In the genomic region with DNA sequence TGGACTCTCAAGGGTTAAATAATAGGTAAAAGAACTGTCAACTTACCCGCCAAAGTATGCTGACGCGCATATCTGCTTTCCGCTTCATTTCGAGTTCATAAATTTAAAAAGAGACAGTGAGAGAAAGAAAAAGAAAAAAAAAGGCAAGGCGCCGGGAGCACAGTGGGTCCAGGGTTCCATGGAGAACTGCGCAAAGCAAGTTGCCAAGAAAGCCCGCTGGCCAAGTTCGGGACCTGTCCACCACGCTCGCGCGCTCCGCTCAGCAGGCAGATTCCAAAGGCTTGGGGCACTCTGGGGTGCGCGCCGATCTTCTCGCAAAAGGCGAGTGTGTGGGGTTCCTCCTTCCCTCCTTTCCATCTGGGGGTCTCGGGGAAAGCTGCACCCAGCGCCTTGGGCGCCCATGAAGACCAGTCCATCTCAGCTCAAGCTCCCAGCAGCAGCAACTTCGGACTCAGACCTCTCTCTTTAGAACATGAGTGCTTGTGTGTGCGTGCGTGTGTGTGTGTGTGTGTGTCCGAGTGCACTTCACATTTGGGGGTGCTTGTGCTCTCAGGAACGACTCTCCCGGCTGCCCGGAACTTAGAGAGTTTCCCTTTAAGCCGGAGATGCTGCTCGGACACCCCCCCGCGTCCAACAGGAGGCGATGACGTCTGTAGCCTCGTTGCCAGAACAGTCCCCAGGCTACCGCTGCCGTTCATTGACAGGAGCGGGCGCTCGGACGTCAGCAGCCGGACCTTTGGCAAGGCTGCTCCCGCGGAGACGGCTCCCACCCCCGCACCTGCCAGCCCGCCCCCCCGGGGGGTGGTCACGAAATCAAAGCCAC, we compare ENCODE assay signal across 9 cellular contexts.
DNase-seq lines count a peak whose midpoint lies in the region; ATAC-seq, FAIRE-seq and TF ChIP-seq lines count a peak whose summit lies in the region.
"Had no signal": no experiment of that assay in that cellular context is flagged by ENCODE, and none has a peak within 500 bp of the region (broad histone marks: within the 10 kb centered on the region; RNA-seq: fewer than 3 reads in every experiment).

No MANE protein-coding gene starts in this region.

- H3K9me3 ChIP-seq in pancreas = no peaks in the 10 kb centered on the region

- no peaks in the 10 kb centered on the region for H3K36me3 ChIP-seq in pancreas

- H3K4me1 ChIP-seq in pancreas = peaks cover 0 to 3% (median 0%) of the 10 kb centered on the region in 3 donors

- no peak for TF ChIP-seq CTCF in pancreas (IDR thresholded peaks at IDR 0.05)

- DNase-seq in DMS53 treated with DMSO at 0.1 percent for 48 hours (lab: John Stamatoyannopoulos, UW; ENCODE audit: unreplicated experiment) = peak; percentile 17
- DNase-seq in SHP77 (lab: John Stamatoyannopoulos, UW) = peak; percentile 99
- peak; percentile 55 for DNase-seq in glomerular visceral epithelial cell (ENCODE audit: extremely low spot score)
- peak; percentile 45 to 81 (median 65) for DNase-seq in pancreas
- DNase-seq in activated gamma-delta T cell treated with Interleukin-2 at 50 U/mL for 16 hours = no peak
- DNase-seq in NCI-H446 treated with DMSO at 0.1 percent for 48 hours (lab: John Stamatoyannopoulos, UW) = no peak
- no peak for DNase-seq in NCI-H774 (lab: John Stamatoyannopoulos, UW)
- no peak for DNase-seq in NCI-H1048 (lab: John Stamatoyannopoulos, UW)

- ATAC-seq in pancreas = peak; percentile 75 to 88 (median 84)

- intact Hi-C loops in pancreas (cut with DNase I) = no loop called here

- FAIRE-seq in pancreas (lab: Jason Lieb, UNC) = no peak

- peaks cover 0 to 6% (median 0%) of the 10 kb centered on the region in 4 donors for H3K27me3 ChIP-seq in pancreas

- H3K4me3 ChIP-seq in pancreas = peak overlapping the region in 2 of 4 donors; percentile 10 to 37

- WGBS in pancreas, 2 donors = 1% methylated on average over 49 to 51 of the region's 51 CpGs

- no peak overlapping the region for H3K27ac ChIP-seq in pancreas
- H3K27ac ChIP-seq: epithelial cell of prostate had no signal

Comparison
In these comparisons a context has a peak if more than half of its experiments do, and no peak if none do; other contexts are left out.
1. DNase-seq: peak in DMS53 treated with DMSO at 0.1 percent for 48 hours (single experiment), SHP77 (2 of 2), glomerular visceral epithelial cell (single experiment) and pancreas (6 of 6); none in activated gamma-delta T cell treated with Interleukin-2 at 50 U/mL for 16 hours (single experiment), NCI-H446 treated with DMSO at 0.1 percent for 48 hours (single experiment), NCI-H774 (single experiment) and NCI-H1048 (single experiment).